In the genomic region with DNA sequence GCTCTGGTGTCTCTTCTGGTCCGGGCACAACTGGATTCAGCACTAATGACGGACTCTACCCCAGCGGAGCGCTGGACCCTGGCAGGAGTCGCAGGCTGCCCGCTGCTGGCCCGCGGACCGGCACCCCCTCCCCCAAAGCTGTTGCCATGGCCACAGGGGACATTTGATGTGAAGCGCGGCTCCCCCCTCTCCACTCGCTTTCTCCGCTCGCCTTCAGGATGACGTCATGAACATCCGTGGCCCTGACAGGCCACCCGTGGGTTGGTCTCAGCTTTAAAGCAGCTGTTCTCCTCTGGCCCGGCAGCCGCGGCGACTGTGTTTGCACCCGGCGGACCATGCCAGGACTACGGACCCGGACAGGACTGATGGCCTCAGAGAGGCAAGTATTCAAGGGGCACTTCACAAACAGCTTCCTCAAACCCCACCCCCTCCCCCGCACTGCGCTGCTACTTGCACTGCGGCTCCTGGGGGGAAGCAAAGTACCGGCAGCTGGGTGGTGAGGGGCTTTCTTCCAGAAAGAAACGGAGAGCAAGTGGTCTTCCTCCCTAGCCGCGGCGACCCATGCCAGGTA, we compare ENCODE assay signal across 2 cellular contexts.
TF ChIP-seq lines count a peak whose summit lies in the region.

No MANE protein-coding gene starts in this region.

TF ChIP-seq in GM23338, 12 proteins besides CTCF, POLR2A, EP300 and RAD21:
- TF ChIP-seq, protein P1, sequence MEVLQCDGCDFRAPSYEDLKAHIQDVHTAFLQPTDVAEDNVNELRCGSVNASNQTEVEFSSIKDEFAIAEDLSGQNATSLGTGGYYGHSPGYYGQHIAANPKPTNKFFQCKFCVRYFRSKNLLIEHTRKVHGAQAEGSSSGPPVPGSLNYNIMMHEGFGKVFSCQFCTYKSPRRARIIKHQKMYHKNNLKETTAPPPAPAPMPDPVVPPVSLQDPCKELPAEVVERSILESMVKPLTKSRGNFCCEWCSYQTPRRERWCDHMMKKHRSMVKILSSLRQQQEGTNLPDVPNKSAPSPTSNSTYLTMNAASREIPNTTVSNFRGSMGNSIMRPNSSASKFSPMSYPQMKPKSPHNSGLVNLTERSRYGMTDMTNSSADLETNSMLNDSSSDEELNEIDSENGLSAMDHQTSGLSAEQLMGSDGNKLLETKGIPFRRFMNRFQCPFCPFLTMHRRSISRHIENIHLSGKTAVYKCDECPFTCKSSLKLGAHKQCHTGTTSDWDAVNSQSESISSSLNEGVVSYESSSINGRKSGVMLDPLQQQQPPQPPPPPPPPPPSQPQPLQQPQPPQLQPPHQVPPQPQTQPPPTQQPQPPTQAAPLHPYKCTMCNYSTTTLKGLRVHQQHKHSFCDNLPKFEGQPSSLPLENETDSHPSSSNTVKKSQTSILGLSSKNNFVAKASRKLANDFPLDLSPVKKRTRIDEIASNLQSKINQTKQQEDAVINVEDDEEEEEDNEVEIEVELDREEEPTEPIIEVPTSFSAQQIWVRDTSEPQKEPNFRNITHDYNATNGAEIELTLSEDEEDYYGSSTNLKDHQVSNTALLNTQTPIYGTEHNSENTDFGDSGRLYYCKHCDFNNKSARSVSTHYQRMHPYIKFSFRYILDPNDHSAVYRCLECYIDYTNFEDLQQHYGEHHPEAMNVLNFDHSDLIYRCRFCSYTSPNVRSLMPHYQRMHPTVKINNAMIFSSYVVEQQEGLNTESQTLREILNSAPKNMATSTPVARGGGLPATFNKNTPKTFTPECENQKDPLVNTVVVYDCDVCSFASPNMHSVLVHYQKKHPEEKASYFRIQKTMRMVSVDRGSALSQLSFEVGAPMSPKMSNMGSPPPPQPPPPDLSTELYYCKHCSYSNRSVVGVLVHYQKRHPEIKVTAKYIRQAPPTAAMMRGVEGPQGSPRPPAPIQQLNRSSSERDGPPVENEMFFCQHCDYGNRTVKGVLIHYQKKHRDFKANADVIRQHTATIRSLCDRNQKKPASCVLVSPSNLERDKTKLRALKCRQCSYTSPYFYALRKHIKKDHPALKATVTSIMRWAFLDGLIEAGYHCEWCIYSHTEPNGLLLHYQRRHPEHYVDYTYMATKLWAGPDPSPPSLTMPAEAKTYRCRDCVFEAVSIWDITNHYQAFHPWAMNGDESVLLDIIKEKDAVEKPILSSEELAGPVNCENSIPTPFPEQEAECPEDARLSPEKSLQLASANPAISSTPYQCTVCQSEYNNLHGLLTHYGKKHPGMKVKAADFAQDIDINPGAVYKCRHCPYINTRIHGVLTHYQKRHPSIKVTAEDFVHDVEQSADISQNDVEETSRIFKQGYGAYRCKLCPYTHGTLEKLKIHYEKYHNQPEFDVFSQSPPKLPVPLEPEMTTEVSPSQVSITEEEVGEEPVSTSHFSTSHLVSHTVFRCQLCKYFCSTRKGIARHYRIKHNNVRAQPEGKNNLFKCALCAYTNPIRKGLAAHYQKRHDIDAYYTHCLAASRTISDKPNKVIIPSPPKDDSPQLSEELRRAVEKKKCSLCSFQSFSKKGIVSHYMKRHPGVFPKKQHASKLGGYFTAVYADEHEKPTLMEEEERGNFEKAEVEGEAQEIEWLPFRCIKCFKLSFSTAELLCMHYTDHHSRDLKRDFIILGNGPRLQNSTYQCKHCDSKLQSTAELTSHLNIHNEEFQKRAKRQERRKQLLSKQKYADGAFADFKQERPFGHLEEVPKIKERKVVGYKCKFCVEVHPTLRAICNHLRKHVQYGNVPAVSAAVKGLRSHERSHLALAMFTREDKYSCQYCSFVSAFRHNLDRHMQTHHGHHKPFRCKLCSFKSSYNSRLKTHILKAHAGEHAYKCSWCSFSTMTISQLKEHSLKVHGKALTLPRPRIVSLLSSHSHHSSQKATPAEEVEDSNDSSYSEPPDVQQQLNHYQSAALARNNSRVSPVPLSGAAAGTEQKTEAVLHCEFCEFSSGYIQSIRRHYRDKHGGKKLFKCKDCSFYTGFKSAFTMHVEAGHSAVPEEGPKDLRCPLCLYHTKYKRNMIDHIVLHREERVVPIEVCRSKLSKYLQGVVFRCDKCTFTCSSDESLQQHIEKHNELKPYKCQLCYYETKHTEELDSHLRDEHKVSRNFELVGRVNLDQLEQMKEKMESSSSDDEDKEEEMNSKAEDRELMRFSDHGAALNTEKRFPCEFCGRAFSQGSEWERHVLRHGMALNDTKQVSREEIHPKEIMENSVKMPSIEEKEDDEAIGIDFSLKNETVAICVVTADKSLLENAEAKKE (CRISPR knock-in tag; IDR thresholded peaks at IDR 0.05) = no peak
- TF ChIP-seq CREB1 (CRISPR knock-in tag; IDR thresholded peaks at IDR 0.05; ENCODE audit: low read depth) = peak; percentile 85

TF ChIP-seq in H1, 55 proteins besides CTCF, POLR2A, EP300 and RAD21:
- TF ChIP-seq CREB1 (IDR thresholded peaks at IDR 0.05) (0 out of 2 replicates have a peak, but pooled peaks have one; percentile 9), SUZ12 (IDR thresholded peaks at IDR 0.05; ENCODE audit: low read length) (peak; percentile 78), JUND (IDR thresholded peaks at IDR 0.05; ENCODE audit: low read length) (peak; percentile 78; the same call in 1 of the 2 replicates), HDAC6 (IDR thresholded peaks at IDR 0.05; ENCODE audit: low read depth, low read length) (no peak)
